36 cellular contexts compared by ENCODE assay signal in genomic region chr17:61436273-61436672, GRCh38. TPM values are rescaled to one million over a fixed set of nuclear protein-coding genes. Genes with fewer than 3 reads are reported as not detected.
"Had no signal": no experiment of that assay in that cellular context is flagged by ENCODE, and none has a peak within 500 bp of the region (broad histone marks: within the 10 kb centered on the region; RNA-seq: fewer than 3 reads in every experiment).

No MANE protein-coding gene starts in this region.

- H3K36me3 ChIP-seq: adrenal gland, brain microvascular endothelial cell, breast epithelium had no signal

- FAIRE-seq: astrocyte, TTC549 had no signal

- H3K27me3 ChIP-seq: body of pancreas, brain microvascular endothelial cell had no signal

- ATAC-seq: activated CD8-positive, alpha-beta T cell treated with anti-CD3 and anti-CD28 coated beads for 36 hours; activated naive CD4-positive, alpha-beta T cell treated with anti-CD3 and anti-CD28 coated beads, Interleukin-2, amount 50 U/mL, for 72 hours; activated T-cell treated with anti-CD3 and anti-CD28 coated beads, Interleukin-2, amount 50 U/mL, for 4 hours; activated T-cell treated with anti-CD3 and anti-CD28 coated beads, Interleukin-2, amount 50 U/mL, for 72 hours; activated T-helper 17 cell treated with anti-CD3 and anti-CD28 coated beads, Interleukin-2, amount 50 U/mL, for 72 hours; body of pancreas had no signal

- H3K4me1 ChIP-seq: adrenal gland, body of pancreas, breast epithelium had no signal

- H3K9me3 ChIP-seq: body of pancreas had no signal

- H3K4me3 ChIP-seq: adrenal gland, body of pancreas, breast epithelium had no signal

- DNase-seq: activated B cell treated with CpG ODN at 0.5 μM for 24 hours; activated CD4-positive, alpha-beta memory T cell treated with anti-CD3 and anti-CD28 coated beads for 36 hours; activated CD4-positive, alpha-beta T cell treated with anti-CD3 and anti-CD28 coated beads for 4 hours; activated CD4-positive, alpha-beta T cell treated with anti-CD3 and anti-CD28 coated beads, Interleukin-2, amount 10 ng/mL, durations not matched to agents 24 days and 14 days; activated CD4-positive, alpha-beta T cell treated with anti-CD3 and anti-CD28 coated beads, Interleukin-2, amount 50 U/mL, for 1 hour; activated CD4-positive, alpha-beta T cell treated with anti-CD3 and anti-CD28 coated beads, Interleukin-2, amount 50 U/mL, for 4 hours; activated CD4-positive, CD25-positive, alpha-beta regulatory T cell treated with anti-CD3 and anti-CD28 coated beads, Interleukin-2, amount 50 U/mL, for 72 hours; activated CD8-positive, alpha-beta memory T cell treated with anti-CD3 and anti-CD28 coated beads, Interleukin-2, amount 50 U/mL, for 4 hours; activated CD8-positive, alpha-beta T cell treated with anti-CD3 and anti-CD28 coated beads for 36 hours; activated effector memory CD4-positive, alpha-beta T cell treated with anti-CD3 and anti-CD28 coated beads, Interleukin-2, amount 50 U/mL, for 16 hours; activated gamma-delta T cell treated with Interleukin-2 at 50 U/mL for 16 hours; activated naive CD4-positive, alpha-beta T cell; activated naive CD4-positive, alpha-beta T cell treated with anti-CD3 and anti-CD28 coated beads for 36 hours; activated naive CD4-positive, alpha-beta T cell treated with anti-CD3 and anti-CD28 coated beads, Interleukin-2, amount 50 U/mL, for 16 hours; activated naive CD8-positive, alpha-beta T cell treated with anti-CD3 and anti-CD28 coated beads for 36 hours; activated T-cell treated with anti-CD3 and anti-CD28 coated beads for 4 hours; activated T-cell treated with anti-CD3 and anti-CD28 coated beads, Interleukin-2, amount 50 U/mL, for 1 hour; activated T-cell treated with anti-CD3 and anti-CD28 coated beads, Interleukin-2, amount 50 U/mL, for 4 hours; activated T-cell treated with anti-CD3 and anti-CD28 coated beads, Interleukin-2, amount 50 U/mL, for 72 hours; adrenal gland; amniotic stem cell; aorta; body of pancreas; brain microvascular endothelial cell; central memory CD4-positive, alpha-beta T cell; T-helper 2 cell; T-helper 9 cell had no signal

- H3K27ac ChIP-seq: adrenal gland, body of pancreas, brain microvascular endothelial cell, breast epithelium, VCaP had no signal

RNA-seq across cellular contexts. Expression of gene TBX4, which starts 15.9 kb away (rescaled TPM):
- total RNA-seq: activated B cell treated with CpG ODN at 0.5 μM for 24 hours; activated CD4-positive, alpha-beta memory T cell treated with anti-CD3 and anti-CD28 coated beads for 36 hours; activated CD4-positive, alpha-beta T cell treated with anti-CD3 and anti-CD28 coated beads, Interleukin-2, amount 10 ng/mL, durations not matched to agents 24 days and 14 days; activated CD8-positive, alpha-beta memory T cell treated with anti-CD3 and anti-CD28 coated beads for 36 hours; activated CD8-positive, alpha-beta T cell treated with anti-CD3 and anti-CD28 coated beads for 36 hours; activated naive CD4-positive, alpha-beta T cell treated with anti-CD3 and anti-CD28 coated beads for 36 hours; activated naive CD4-positive, alpha-beta T cell treated with anti-CD3 and anti-CD28 coated beads, Interleukin-2, amount 50 U/mL, for 72 hours; activated naive CD8-positive, alpha-beta T cell treated with anti-CD3 and anti-CD28 coated beads for 36 hours; activated T-cell treated with anti-CD3 and anti-CD28 coated beads, Interleukin-2, amount 50 U/mL, for 4 hours; activated T-cell treated with anti-CD3 and anti-CD28 coated beads, Interleukin-2, amount 50 U/mL, for 72 hours; activated T-helper 1 cell treated with anti-CD3 and anti-CD28 coated beads, Interleukin-12 subunit alpha, Interleukin-12 subunit beta, Interleukin-2, Interleukin-4 antibody, amounts not matched to agents 30 ng/mL and 10 ng/mL and 1 ng/mL, durations not matched to agents 14 hours and 24 hours and 36 hours; activated T-helper 17 cell treated with anti-CD3 and anti-CD28 coated beads, Interleukin-2, amount 50 U/mL, for 72 hours; body of pancreas; cerebellum had no signal
- polyA plus RNA-seq: aorta had no signal

RNA-seq across cellular contexts. Expression of gene TBX2, which starts 36.6 kb away (rescaled TPM):
- total RNA-seq: activated B cell treated with CpG ODN at 0.5 μM for 24 hours; activated CD4-positive, alpha-beta T cell treated with anti-CD3 and anti-CD28 coated beads, Interleukin-2, amount 10 ng/mL, durations not matched to agents 24 days and 14 days; activated CD8-positive, alpha-beta memory T cell treated with anti-CD3 and anti-CD28 coated beads for 36 hours; activated CD8-positive, alpha-beta T cell treated with anti-CD3 and anti-CD28 coated beads for 36 hours; activated naive CD4-positive, alpha-beta T cell treated with anti-CD3 and anti-CD28 coated beads for 36 hours; activated naive CD4-positive, alpha-beta T cell treated with anti-CD3 and anti-CD28 coated beads, Interleukin-2, amount 50 U/mL, for 72 hours; activated naive CD8-positive, alpha-beta T cell treated with anti-CD3 and anti-CD28 coated beads for 36 hours; activated T-helper 1 cell treated with anti-CD3 and anti-CD28 coated beads, Interleukin-12 subunit alpha, Interleukin-12 subunit beta, Interleukin-2, Interleukin-4 antibody, amounts not matched to agents 30 ng/mL and 10 ng/mL and 1 ng/mL, durations not matched to agents 14 hours and 24 hours and 36 hours; activated T-helper 17 cell treated with anti-CD3 and anti-CD28 coated beads, Interleukin-2, amount 50 U/mL, for 72 hours had no signal
